ENCODE assay signal across 16 cellular contexts in the genomic region with DNA sequence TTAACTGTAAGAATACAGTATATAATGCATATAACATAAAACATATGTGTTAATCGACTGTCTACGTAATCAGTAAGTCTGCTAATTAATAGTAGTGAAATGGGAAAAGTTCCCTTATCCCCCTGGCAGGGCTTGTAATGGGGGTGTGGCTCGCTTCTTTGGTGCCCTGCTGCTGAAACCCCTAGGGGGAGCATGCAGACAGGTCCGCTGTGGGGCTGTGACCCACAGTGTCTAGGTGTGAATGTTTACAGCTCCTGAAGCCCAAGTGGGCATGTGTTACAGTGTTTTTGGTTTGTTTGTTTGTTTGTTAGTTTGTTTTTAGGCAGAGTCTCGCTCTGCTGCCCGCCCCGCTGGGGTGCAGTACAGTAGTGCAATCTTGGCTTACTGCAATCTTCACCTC.
"Had no signal": no experiment of that assay in that cellular context is flagged by ENCODE, and none has a peak within 500 bp of the region (broad histone marks: within the 10 kb centered on the region; RNA-seq: fewer than 3 reads in every experiment).

No MANE protein-coding gene starts in this region.

- ATAC-seq: activated CD8-positive, alpha-beta memory T cell treated with anti-CD3 and anti-CD28 coated beads, Interleukin-2, amount 10 ng/mL, durations not matched to agents 7 days and 5 days; heart right ventricle; stimulated activated naive CD8-positive, alpha-beta T cell treated with anti-CD3 and anti-CD28 coated beads, Interleukin-15, Interleukin-2, amounts not matched to agents 100 U/mL and 50 U/mL, for 24 hours had no signal

- H3K9me3 ChIP-seq: esophagus squamous epithelium, heart right ventricle, left ventricle myocardium inferior, right atrium auricular region, vagina had no signal

- H3K36me3 ChIP-seq: esophagus squamous epithelium, heart right ventricle, left ventricle myocardium inferior, right atrium auricular region, tibial nerve, vagina had no signal

- H3K27me3 ChIP-seq: esophagus squamous epithelium, heart right ventricle, right atrium auricular region, tibial nerve, vagina had no signal

- H3K4me3 ChIP-seq: esophagus squamous epithelium, heart right ventricle, left ventricle myocardium inferior, right atrium auricular region, tibial nerve, vagina had no signal

- DNase-seq: activated CD4-positive, alpha-beta memory T cell treated with anti-CD3 and anti-CD28 coated beads, Interleukin-2, amount 10 ng/mL, durations not matched to agents 7 days and 5 days; activated CD4-positive, alpha-beta T cell treated with anti-CD3 and anti-CD28 coated beads for 48 hours; activated CD8-positive, alpha-beta memory T cell treated with anti-CD3 and anti-CD28 coated beads, Interleukin-2, amount 10 ng/mL, durations not matched to agents 7 days and 5 days; cerebellar nuclear complex; cortex of kidney; effector CD4-positive, alpha-beta T cell; esophagus squamous epithelium; heart right ventricle; immature natural killer cell; kidney glomerular epithelial cell; left ventricle myocardium inferior; mammary epithelial cell; stimulated activated naive CD8-positive, alpha-beta T cell treated with anti-CD3 and anti-CD28 coated beads, Interleukin-15, Interleukin-2, amounts not matched to agents 100 U/mL and 50 U/mL, for 24 hours had no signal

- H3K27ac ChIP-seq: esophagus squamous epithelium, heart right ventricle, left ventricle myocardium inferior, right atrium auricular region, tibial nerve, vagina had no signal

- H3K4me1 ChIP-seq: esophagus squamous epithelium, heart right ventricle, left ventricle myocardium inferior, right atrium auricular region, tibial nerve, vagina had no signal
